In the genomic region with DNA sequence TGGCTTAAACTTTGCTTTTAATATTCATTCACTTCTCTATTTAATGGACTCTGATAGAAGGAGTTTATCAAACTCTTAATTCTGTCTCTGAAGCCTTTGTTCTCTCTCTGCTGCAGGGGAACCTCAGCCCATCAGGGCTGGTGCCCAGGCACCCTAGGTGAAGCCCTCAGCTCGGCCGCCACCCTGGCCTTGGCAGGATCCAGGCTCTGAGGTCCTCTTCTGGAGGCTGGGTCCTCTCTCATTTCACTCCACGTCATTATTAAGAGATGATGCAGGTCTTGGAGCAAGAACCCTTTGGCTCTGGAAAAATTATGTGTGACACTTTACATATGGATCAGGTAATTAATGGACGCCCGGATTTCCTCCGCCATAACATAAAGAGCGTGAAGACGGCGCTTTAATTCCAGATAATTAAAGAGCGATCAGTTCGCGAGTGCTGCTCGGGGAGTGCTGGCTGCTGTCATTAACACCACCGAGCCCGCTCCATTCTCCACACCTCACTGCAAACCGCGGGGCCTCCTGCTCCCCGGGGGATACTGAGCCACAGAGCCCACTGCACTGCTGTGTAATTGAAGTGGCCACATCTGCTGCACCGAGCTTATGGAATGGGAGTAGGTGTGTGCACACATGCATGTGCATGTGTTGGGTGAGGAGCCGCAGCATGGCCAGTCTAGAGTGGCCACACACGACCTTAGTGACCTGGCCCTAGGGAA, we compare ENCODE assay signal across 19 cellular contexts.
"Had no signal": no experiment of that assay in that cellular context is flagged by ENCODE, and none has a peak within 500 bp of the region (broad histone marks: within the 10 kb centered on the region; RNA-seq: fewer than 3 reads in every experiment).

No MANE protein-coding gene starts in this region.

- H3K27ac ChIP-seq: brain microvascular endothelial cell, heart left ventricle, parathyroid adenoma, suprapubic skin, upper lobe of left lung had no signal

- H3K36me3 ChIP-seq: brain microvascular endothelial cell, heart left ventricle, suprapubic skin, upper lobe of left lung had no signal

- H3K4me1 ChIP-seq: parathyroid adenoma, suprapubic skin, upper lobe of left lung had no signal

- ATAC-seq: activated T-helper 17 cell treated with anti-CD3 and anti-CD28 coated beads, Interleukin-2, amount 50 U/mL, for 72 hours; heart left ventricle; left lobe of liver; stimulated activated naive CD8-positive, alpha-beta T cell treated with anti-CD3 and anti-CD28 coated beads, Interleukin-15, Interleukin-2, amounts not matched to agents 100 U/mL and 50 U/mL, for 24 hours had no signal

- H3K4me3 ChIP-seq: heart left ventricle, suprapubic skin, upper lobe of left lung had no signal

- H3K4me1 Mint-ChIP-seq: activated T-helper 17 cell treated with anti-CD3 and anti-CD28 coated beads, Interleukin-2, amount 50 U/mL, for 72 hours had no signal

- H3K27me3 Mint-ChIP-seq: activated naive CD4-positive, alpha-beta T cell treated with anti-CD3 and anti-CD28 coated beads, Interleukin-2, amount 50 U/mL, for 24 hours had no signal

- H3K9ac ChIP-seq: parathyroid adenoma had no signal

- H3K27ac Mint-ChIP-seq: activated CD4-positive, alpha-beta memory T cell treated with anti-CD3 and anti-CD28 coated beads, Interleukin-2, amount 10 ng/mL, durations not matched to agents 7 days and 5 days; activated naive CD4-positive, alpha-beta T cell treated with anti-CD3 and anti-CD28 coated beads, Interleukin-2, amount 50 U/mL, for 24 hours; activated T-helper 17 cell treated with anti-CD3 and anti-CD28 coated beads, Interleukin-2, amount 50 U/mL, for 72 hours; T-helper 2 cell treated with Interferon-gamma antibody and Interleukin-4, amounts not matched to agents 5 μg/mL and 100 μg/mL, for 36 hours had no signal

- DNase-seq: activated CD4-positive, alpha-beta memory T cell treated with anti-CD3 and anti-CD28 coated beads, Interleukin-2, amount 10 ng/mL, durations not matched to agents 7 days and 5 days; activated CD4-positive, alpha-beta T cell treated with anti-CD3 and anti-CD28 coated beads for 1 hour; amygdala; brain microvascular endothelial cell; foreskin melanocyte; heart left ventricle; mammary epithelial cell; stimulated activated CD4-positive, alpha-beta T cell treated with anti-CD3 and anti-CD28 coated beads, Interleukin-4, amount 100 ng/mL, for 1 hour; stimulated activated CD8-positive, alpha-beta memory T cell treated with anti-CD3 and anti-CD28 coated beads, Interleukin-4, amount 100 ng/mL, for 48 hours; stimulated activated naive CD8-positive, alpha-beta T cell treated with anti-CD3 and anti-CD28 coated beads, Interleukin-15, Interleukin-2, amounts not matched to agents 100 U/mL and 50 U/mL, for 24 hours; SW 1271; upper lobe of left lung had no signal

- H3K4me3 Mint-ChIP-seq: activated CD4-positive, alpha-beta memory T cell treated with anti-CD3 and anti-CD28 coated beads, Interleukin-2, amount 10 ng/mL, durations not matched to agents 7 days and 5 days; activated naive CD4-positive, alpha-beta T cell treated with anti-CD3 and anti-CD28 coated beads, Interleukin-2, amount 50 U/mL, for 24 hours; activated T-helper 17 cell treated with anti-CD3 and anti-CD28 coated beads, Interleukin-2, amount 50 U/mL, for 72 hours; nephron; T-helper 2 cell treated with Interferon-gamma antibody and Interleukin-4, amounts not matched to agents 5 μg/mL and 100 μg/mL, for 36 hours had no signal
